7 cellular contexts compared by ENCODE assay signal in the genomic region with DNA sequence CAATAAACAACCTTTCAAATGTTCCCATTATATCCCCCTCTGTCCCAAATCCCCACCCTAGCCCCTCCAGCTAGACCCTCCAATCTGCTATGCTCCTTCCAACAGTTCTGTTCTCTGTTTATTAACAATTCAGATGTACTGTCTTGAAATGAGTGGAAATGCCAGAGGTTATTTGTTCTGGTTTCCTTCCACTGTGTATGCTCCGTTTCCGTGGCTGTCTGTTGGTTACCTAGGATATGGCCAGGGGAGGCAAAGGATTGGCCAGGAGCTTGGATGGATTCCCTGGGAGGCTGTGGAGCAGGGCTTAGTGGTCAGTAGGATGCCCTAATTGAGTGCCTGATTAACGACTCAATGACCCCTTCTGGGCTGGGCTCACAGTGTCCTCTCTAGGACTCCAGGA.
DNase-seq lines count a peak whose midpoint lies in the region; ATAC-seq, FAIRE-seq and TF ChIP-seq lines count a peak whose summit lies in the region.

No MANE protein-coding gene starts in this region.

- H3K36me3 ChIP-seq in mammary epithelial cell (ENCODE audit: insufficient read depth, low read length): no peaks in the 10 kb centered on the region

- peak overlapping the region; percentile 60 for H3K4me3 Mint-ChIP-seq in type B pancreatic cell

- H3K36me3 Mint-ChIP-seq in type B pancreatic cell: no peaks in the 10 kb centered on the region

- H2AFZ ChIP-seq in mammary epithelial cell (ENCODE audit: low read depth, low read length): peak overlapping the region; percentile 78

- peak overlapping the region; percentile 95 for H3K27ac Mint-ChIP-seq in type B pancreatic cell

- intact Hi-C loops in mammary epithelial cell (cut with micrococcal nuclease): no loop called here

- peak; percentile 48 for FAIRE-seq in HTR-8/SVneo (lab: Jason Lieb, UNC)

- H3K4me1 Mint-ChIP-seq in type B pancreatic cell (ENCODE audit: unreplicated experiment): peaks cover 38% of the 10 kb centered on the region

- no peaks in the 10 kb centered on the region for H3K27me3 ChIP-seq in mammary epithelial cell (ENCODE audit: insufficient read depth, low read length)

- peak overlapping the region; percentile 51 for H3K4me2 ChIP-seq in mammary epithelial cell (ENCODE audit: insufficient read depth, low read depth, low read length)

- no peaks in the 10 kb centered on the region for H4K20me1 ChIP-seq in mammary epithelial cell (ENCODE audit: insufficient read depth, low read length)

- DNase-seq in HTR-8/SVneo (ENCODE audit: insufficient read length, low spot score) (no peak), mammary epithelial cell (peak; percentile 31), left kidney (ENCODE audit: low read depth, low spot score) (peak; percentile 40), type B pancreatic cell (ENCODE audit: extremely low spot score, unreplicated experiment) (no peak), NAMALWA (ENCODE audit: low spot score) (no peak), NCI-H345 treated with DMSO at 0.1 percent for 48 hours (lab: John Stamatoyannopoulos, UW; ENCODE audit: unreplicated experiment) (no peak)

- TF ChIP-seq CTCF in mammary epithelial cell (conservative IDR thresholded peaks at IDR 0.05 in 1 of 2, IDR thresholded peaks at IDR 0.05 in 1 of 2; ENCODE audit: extremely low read depth in 1 of 2, insufficient read depth in 1 of 2, low read depth in 1 of 2, low read length in 2 of 2) (no peak), type B pancreatic cell (conservative IDR thresholded peaks at IDR 0.05) (no peak)

- dilution Hi-C loops in mammary epithelial cell (cut with HindIII; ENCODE audit: low sequenced_read_pairs): no loop called here

- H3K9me3 Mint-ChIP-seq in type B pancreatic cell: peaks cover 4% of the 10 kb centered on the region

- no peaks in the 10 kb centered on the region for H3K79me2 ChIP-seq in mammary epithelial cell (ENCODE audit: insufficient read depth, low read length)

- CTCF ChIA-PET in mammary epithelial cell (lab: Charles Lee; ENCODE audit: low non-redundant PET): no interaction called here

- peak overlapping the region; percentile 38 for H3K27ac ChIP-seq in mammary epithelial cell (ENCODE audit: insufficient read depth, low read depth, low read length)

- no TSS peak for BruUV-seq in mammary epithelial cell (replicated peaks; lab: Mats Ljungman, UMichigan)

- H3K9me3 ChIP-seq in mammary epithelial cell (replicated peaks; ENCODE audit: insufficient read depth, low read length): no peaks in the 10 kb centered on the region

- no peak for ATAC-seq in HG02870 (IDR thresholded peaks at IDR 0.05; ENCODE audit: unreplicated experiment)

- H3K4me1 ChIP-seq in mammary epithelial cell (ENCODE audit: insufficient read depth, low read length): peaks cover 25% of the 10 kb centered on the region

- in situ Hi-C loops in mammary epithelial cell (cut with MboI; ENCODE audit: low sequenced_read_pairs in 2 of 2): no loop called here

- H3K9ac ChIP-seq in mammary epithelial cell (ENCODE audit: insufficient read depth, low read length): no peak overlapping the region

- no peak overlapping the region for H3K4me3 ChIP-seq in mammary epithelial cell (replicated peaks in 1 of 3; ENCODE audit: insufficient read depth in 1 of 3, low read depth in 2 of 3, low read length in 3 of 3)

- 4% methylated on average over 3 of the region's 3 CpGs for WGBS in mammary epithelial cell (ENCODE audit: low coverage, missing lambda C conversion rate)

- H3K27me3 Mint-ChIP-seq in type B pancreatic cell: no peaks in the 10 kb centered on the region

Comparison
In these comparisons a context has a peak if more than half of its experiments do, and no peak if none do; other contexts are left out.
1. DNase-seq: peak in mammary epithelial cell (single experiment) and left kidney (single experiment); none in HTR-8/SVneo (single experiment), type B pancreatic cell (single experiment), NAMALWA (single experiment) and NCI-H345 treated with DMSO at 0.1 percent for 48 hours (single experiment).